1 cellular context compared by ENCODE assay signal in genomic region chr7:69656890-69657289, GRCh38.
TF ChIP-seq lines count a peak whose summit lies in the region.

No MANE protein-coding gene starts in this region.

TF ChIP-seq in SK-N-SH, 30 proteins besides CTCF, POLR2A, EP300 and RAD21 (continued from another document):
- TF ChIP-seq, protein P1, sequence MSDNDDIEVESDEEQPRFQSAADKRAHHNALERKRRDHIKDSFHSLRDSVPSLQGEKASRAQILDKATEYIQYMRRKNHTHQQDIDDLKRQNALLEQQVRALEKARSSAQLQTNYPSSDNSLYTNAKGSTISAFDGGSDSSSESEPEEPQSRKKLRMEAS (IDR thresholded peaks at IDR 0.05; ENCODE audit: low read depth), result no peak
- TF ChIP-seq GATA2 (CRISPR knock-in tag; IDR thresholded peaks at IDR 0.05), result peak; percentile 31; the same call in 1 of the 2 replicates
